Comparison of ENCODE assay signal across 8 cellular contexts in the genomic region with DNA sequence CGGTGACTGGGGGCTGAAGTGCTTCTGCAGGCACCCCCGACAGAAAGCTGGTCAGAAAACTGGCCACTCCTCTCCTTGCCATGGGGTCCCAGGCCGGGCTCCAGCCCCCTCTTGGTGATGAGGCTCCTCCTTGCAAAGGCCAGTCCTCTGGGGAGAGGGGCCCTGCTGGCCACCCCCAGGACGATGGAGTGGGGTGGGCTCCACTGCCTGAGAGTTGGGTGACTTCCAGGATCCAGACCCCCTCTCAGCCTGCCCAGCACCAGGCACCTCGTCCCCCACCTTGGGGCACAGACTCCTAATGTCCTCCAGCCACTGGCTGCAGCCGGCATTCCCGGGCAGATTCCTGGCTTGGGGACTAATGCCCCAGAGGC. TPM values are rescaled to one million over a fixed set of nuclear protein-coding genes. Genes with fewer than 3 reads are reported as not detected.
DNase-seq lines count a peak whose midpoint lies in the region; ATAC-seq and TF ChIP-seq lines count a peak whose summit lies in the region.

No MANE protein-coding gene starts in this region.

- peaks cover 39% of the 10 kb centered on the region for H3K4me1 Mint-ChIP-seq in activated naive CD4-positive, alpha-beta T cell treated with anti-CD3 and anti-CD28 coated beads, Interleukin-2, amount 10 ng/mL, durations not matched to agents 7 days and 5 days

- 30 to 35% methylated on average over 6 to 7 of the region's 7 CpGs for WGBS in mesodermal cell (ENCODE audit: insufficient coverage in 2 of 2), 2 experiments

- H3K4me3 Mint-ChIP-seq in activated naive CD4-positive, alpha-beta T cell treated with anti-CD3 and anti-CD28 coated beads, Interleukin-2, amount 10 ng/mL, durations not matched to agents 7 days and 5 days, result peak overlapping the region; percentile 69

- peak overlapping the region; percentile 44 to 50 for H3K4me3 ChIP-seq in cardiac fibroblast (replicated peaks in 1 of 2; ENCODE audit: low read depth in 2 of 2, low read length in 2 of 2)
- peak overlapping the region; percentile 69 for H3K4me3 ChIP-seq in mesodermal cell (ENCODE audit: extremely low read depth, insufficient read depth, low read length, poor library complexity, severe bottlenecking)
- H3K4me3 ChIP-seq in uterus, result peak overlapping the region; percentile 51 to 82

- H3K27ac ChIP-seq in mesodermal cell (ENCODE audit: low read depth, low read length, severe bottlenecking), result peak overlapping the region; percentile 73
- peak overlapping the region; percentile 86 to 90 for H3K27ac ChIP-seq in uterus

- no peak for DNase-seq in activated naive CD4-positive, alpha-beta T cell treated with anti-CD3 and anti-CD28 coated beads, Interleukin-2, amount 10 ng/mL, durations not matched to agents 7 days and 5 days
- DNase-seq in activated naive CD4-positive, alpha-beta T cell treated with anti-CD3 and anti-CD28 coated beads, Interleukin-2, amount 50 U/mL, for 72 hours (ENCODE audit: low spot score in 2 of 2), result no peak
- DNase-seq in cardiac fibroblast (ENCODE audit: low read depth in 2 of 2) (no peak), uterus (no peak), NCI-H2196 (lab: John Stamatoyannopoulos, UW; ENCODE audit: unreplicated experiment) (no peak), HPDE6-E6E7 (ENCODE audit: extremely low spot score) (no peak), EL (no peak)

- TF ChIP-seq CTCF in cardiac fibroblast (IDR thresholded peaks at IDR 0.05; ENCODE audit: low read depth, low read length) (no peak), uterus (IDR thresholded peaks at IDR 0.05) (no peak)

- peaks cover 32% of the 10 kb centered on the region for H3K4me1 ChIP-seq in mesodermal cell (ENCODE audit: control insufficient read depth, insufficient read depth, low read length, poor library complexity, severe bottlenecking)
- H3K4me1 ChIP-seq in uterus, result peaks cover 7 to 20% of the 10 kb centered on the region in 2 donors

- TF ChIP-seq POLR2A in uterus (IDR thresholded peaks at IDR 0.05), result no peak

- no peaks in the 10 kb centered on the region for H3K9me3 ChIP-seq in mesodermal cell (ENCODE audit: control insufficient read depth, low read length)
- H3K9me3 ChIP-seq in uterus, result no peaks in the 10 kb centered on the region

- H3K9me3 Mint-ChIP-seq in activated naive CD4-positive, alpha-beta T cell treated with anti-CD3 and anti-CD28 coated beads, Interleukin-2, amount 10 ng/mL, durations not matched to agents 7 days and 5 days, result no peaks in the 10 kb centered on the region
- no peaks in the 10 kb centered on the region for H3K9me3 Mint-ChIP-seq in activated naive CD4-positive, alpha-beta T cell treated with anti-CD3 and anti-CD28 coated beads, Interleukin-2, amount 50 U/mL, for 72 hours

- CTCF ChIA-PET in activated naive CD4-positive, alpha-beta T cell treated with anti-CD3 and anti-CD28 coated beads, Interleukin-2, amount 10 ng/mL, durations not matched to agents 7 days and 5 days (lab: Charles Lee), result interaction anchor here (1.8 to 4.0 kb wide), 2 partner anchors 27 to 293 kb away, joined by 4 to 22 read pairs; no protein-coding TSS in a partner anchor

- H3K27ac Mint-ChIP-seq in activated naive CD4-positive, alpha-beta T cell treated with anti-CD3 and anti-CD28 coated beads, Interleukin-2, amount 10 ng/mL, durations not matched to agents 7 days and 5 days, result peak overlapping the region; percentile 76
- peak overlapping the region in 1 of 2 donors; percentile 54 for H3K27ac Mint-ChIP-seq in activated naive CD4-positive, alpha-beta T cell treated with anti-CD3 and anti-CD28 coated beads, Interleukin-2, amount 50 U/mL, for 72 hours

- H3K27me3 ChIP-seq in uterus, result no peaks in the 10 kb centered on the region

- intact Hi-C loops in uterus (cut with DNase I; ENCODE audit: low total_unique reads), result no loop called here

- ATAC-seq in activated naive CD4-positive, alpha-beta T cell treated with anti-CD3 and anti-CD28 coated beads, Interleukin-2, amount 50 U/mL, for 72 hours, result no peak

- H3K27me3 Mint-ChIP-seq in activated naive CD4-positive, alpha-beta T cell treated with anti-CD3 and anti-CD28 coated beads, Interleukin-2, amount 10 ng/mL, durations not matched to agents 7 days and 5 days, result no peaks in the 10 kb centered on the region

- H3K36me3 ChIP-seq in mesodermal cell (ENCODE audit: control insufficient read depth, insufficient read depth, low read length), result peaks cover 36% of the 10 kb centered on the region
- H3K36me3 ChIP-seq in uterus, result no peaks in the 10 kb centered on the region

- H3K36me3 Mint-ChIP-seq in activated naive CD4-positive, alpha-beta T cell treated with anti-CD3 and anti-CD28 coated beads, Interleukin-2, amount 10 ng/mL, durations not matched to agents 7 days and 5 days, result peaks cover 31% of the 10 kb centered on the region
- H3K36me3 Mint-ChIP-seq in activated naive CD4-positive, alpha-beta T cell treated with anti-CD3 and anti-CD28 coated beads, Interleukin-2, amount 50 U/mL, for 72 hours, result peaks cover 10 to 19% of the 10 kb centered on the region in 2 donors

RNA-seq across cellular contexts. Expression of gene RPS6KA4, which starts 0.4 kb away (rescaled TPM):
- 10 to 100 TPM; 23.2 to 23.8 TPM for total RNA-seq in activated naive CD4-positive, alpha-beta T cell treated with anti-CD3 and anti-CD28 coated beads, Interleukin-2, amount 50 U/mL, for 72 hours
- 20.9 TPM for polyA plus RNA-seq in mesodermal cell (2013, experiment 1 of 2)
- polyA plus RNA-seq in mesodermal cell (2013, experiment 2 of 2), result 19.9 TPM
- 10 to 100 TPM in 3 of 4 donors, 1 to 10 TPM in 1; 2.4 to 37.4 (median 29.3) TPM for total RNA-seq in uterus

RNA-seq across cellular contexts. Expression of gene CCDC88B, which starts 18.5 kb away (rescaled TPM):
- total RNA-seq in activated naive CD4-positive, alpha-beta T cell treated with anti-CD3 and anti-CD28 coated beads, Interleukin-2, amount 50 U/mL, for 72 hours, result 100 to 1,000 TPM in 1 of 2 donors, 10 to 100 TPM in 1; 75.0 to 103 TPM
- polyA plus RNA-seq in mesodermal cell (2013, experiment 1 of 2), result 4.0 TPM
- 1.4 TPM for polyA plus RNA-seq in mesodermal cell (2013, experiment 2 of 2)
- 1 to 10 TPM in 3 of 4 donors, under 1 TPM in 1; 0.29 to 5.7 (median 2.9) TPM for total RNA-seq in uterus

RNA-seq across cellular contexts. Expression of gene PRDX5, which starts 40.6 kb away (rescaled TPM):
- 100 to 1,000 TPM; 131 to 152 TPM for total RNA-seq in activated naive CD4-positive, alpha-beta T cell treated with anti-CD3 and anti-CD28 coated beads, Interleukin-2, amount 50 U/mL, for 72 hours
- 204 TPM for polyA plus RNA-seq in mesodermal cell (2013, experiment 1 of 2)
- polyA plus RNA-seq in mesodermal cell (2013, experiment 2 of 2), result 182 TPM
- 100 to 1,000 TPM in 3 of 4 donors, 10 to 100 TPM in 1; 97.1 to 156 (median 113) TPM for total RNA-seq in uterus

RNA-seq across cellular contexts. Expression of gene TRMT112, which starts 41.2 kb away (rescaled TPM):
- 100 to 1,000 TPM; 198 to 213 TPM for total RNA-seq in activated naive CD4-positive, alpha-beta T cell treated with anti-CD3 and anti-CD28 coated beads, Interleukin-2, amount 50 U/mL, for 72 hours
- polyA plus RNA-seq in mesodermal cell (2013, experiment 1 of 2), result 176 TPM
- 186 TPM for polyA plus RNA-seq in mesodermal cell (2013, experiment 2 of 2)
- total RNA-seq in uterus, result 100 to 1,000 TPM; 200 to 462 (median 323) TPM

RNA-seq across cellular contexts. Expression of gene ESRRA, which starts 53.2 kb away (rescaled TPM):
- 10 to 100 TPM; 33.6 to 48.1 TPM for total RNA-seq in activated naive CD4-positive, alpha-beta T cell treated with anti-CD3 and anti-CD28 coated beads, Interleukin-2, amount 50 U/mL, for 72 hours
- polyA plus RNA-seq in mesodermal cell (2013, experiment 1 of 2), result 24.1 TPM
- 17.7 TPM for polyA plus RNA-seq in mesodermal cell (2013, experiment 2 of 2)
- 10 to 100 TPM; 12.1 to 49.2 (median 17.5) TPM for total RNA-seq in uterus

Comparison
In these comparisons a context has a peak if more than half of its experiments do, and no peak if none do; other contexts are left out.
1. RNA of gene CCDC88B, which starts 18.5 kb away (total RNA-seq): 75.0 to 103 TPM in activated naive CD4-positive, alpha-beta T cell treated with anti-CD3 and anti-CD28 coated beads, Interleukin-2, amount 50 U/mL, for 72 hours; 0.29 to 5.7 TPM in uterus; every median in the first group is over 10 times any median in the second.
2. Peak in every context shown above with its lines, with median percentiles within 50 percentile points of each other: H3K4me3 ChIP-seq.